Comparison of ENCODE assay signal across 21 cellular contexts in the genomic region with DNA sequence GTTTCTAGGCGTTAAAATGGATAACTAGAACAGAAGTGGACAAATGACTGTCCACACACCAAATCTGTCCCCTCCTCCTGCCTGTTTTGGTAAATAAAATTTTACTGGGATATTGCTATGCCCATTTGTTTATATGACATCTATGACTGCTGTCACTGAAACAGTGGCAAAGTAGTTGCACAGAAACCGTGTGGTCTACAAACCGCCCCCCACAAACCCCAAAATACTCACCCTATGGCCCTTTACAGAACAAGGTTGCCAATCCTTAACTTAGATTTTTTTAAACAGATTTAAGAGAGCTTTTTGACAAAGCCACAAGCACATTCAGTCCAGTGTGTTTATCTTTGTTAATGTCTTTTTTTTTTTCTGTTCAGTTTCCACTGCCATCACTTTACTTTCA.
"Had no signal": no experiment of that assay in that cellular context is flagged by ENCODE, and none has a peak within 500 bp of the region (broad histone marks: within the 10 kb centered on the region; RNA-seq: fewer than 3 reads in every experiment).

No MANE protein-coding gene starts in this region.

- H3K36me3 ChIP-seq: MG63, SJSA1 had no signal

- DNase-seq: IMR-90, Karpas-422, KG1, MG63, NCI-H1092, NCI-H1105 treated with DMSO at 0.1 percent for 48 hours, NCI-H1417 treated with DMSO at 0.1 percent for 48 hours, NCI-H146, NCI-H1694 treated with DMSO at 0.1 percent for 48 hours, NCI-H1930, NCI-H2107, NCI-H2227 treated with DMSO at 0.1 percent for 48 hours, NCI-H524, NCI-H526 treated with DMSO at 0.1 percent for 48 hours, NCI-H748 treated with DMSO at 0.1 percent for 48 hours, Right ventricle myocardium superior, RPMI8226, SIG-M5 had no signal

- H3K9me3 ChIP-seq: MG63, SJSA1 had no signal

- H3K27me3 ChIP-seq: MG63, SJSA1 had no signal

- H3K4me3 ChIP-seq: MG63, SJSA1, SK-N-MC had no signal

- H3K27ac ChIP-seq: SJSA1, SK-N-MC had no signal

- ATAC-seq: HepG2 had no signal

- H3K4me1 ChIP-seq: SJSA1 had no signal
